11 cellular contexts compared by ENCODE assay signal in the genomic region with DNA sequence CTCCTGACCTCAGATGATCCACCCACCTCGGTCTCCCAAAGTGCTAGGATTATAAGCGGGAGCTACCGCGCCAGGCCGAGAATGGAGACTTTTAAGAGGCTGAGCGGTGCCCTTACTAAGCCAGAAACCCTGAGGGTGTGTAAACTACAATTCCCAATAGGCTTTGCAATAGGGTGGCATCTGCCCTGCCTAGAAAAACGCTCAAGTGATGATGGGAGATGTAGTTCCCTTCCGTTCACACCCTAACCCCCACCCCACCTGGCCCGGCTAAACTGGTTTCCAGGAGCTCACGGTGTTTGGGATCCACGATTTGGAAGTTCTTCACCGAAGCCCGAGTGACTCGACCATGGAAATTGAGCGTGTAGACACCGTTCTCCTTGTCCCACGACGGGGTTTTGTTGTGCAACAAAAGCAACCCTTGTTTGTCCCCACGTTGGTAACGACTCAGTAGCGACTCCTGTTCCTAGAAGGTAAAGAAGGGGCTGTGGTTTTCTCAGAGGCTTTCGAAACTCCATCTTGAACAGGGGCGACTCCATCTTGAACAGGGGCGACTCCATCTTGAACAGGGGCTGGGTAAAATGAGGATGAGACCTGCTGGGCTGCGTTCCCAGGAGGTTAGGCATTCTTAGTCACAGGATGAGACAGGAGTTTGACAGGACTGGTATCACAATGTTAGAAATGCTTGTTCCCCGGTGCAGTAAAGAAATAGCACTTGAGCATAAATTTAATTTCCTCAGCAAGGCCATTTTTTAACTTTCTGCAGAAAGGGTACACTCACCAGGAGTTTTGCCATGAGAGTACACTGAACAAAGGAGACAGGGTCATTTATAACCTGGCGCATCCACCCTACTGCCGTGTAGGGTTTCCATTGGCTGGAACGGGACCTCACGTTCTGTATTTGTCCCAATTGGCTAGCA. TPM values are rescaled to one million over a fixed set of nuclear protein-coding genes. Genes with fewer than 3 reads are reported as not detected.
DNase-seq lines count a peak whose midpoint lies in the region; ATAC-seq and TF ChIP-seq lines count a peak whose summit lies in the region.
"Had no signal": no experiment of that assay in that cellular context is flagged by ENCODE, and none has a peak within 500 bp of the region (broad histone marks: within the 10 kb centered on the region; RNA-seq: fewer than 3 reads in every experiment).

No MANE protein-coding gene starts in this region.

- H3K4me1 ChIP-seq in right atrium auricular region (peaks cover 0 to 35% of the 10 kb centered on the region in 2 donors), upper lobe of left lung (peaks cover 10 to 28% (median 24%) of the 10 kb centered on the region in 4 donors)

- no peak overlapping the region for H3K4me3 ChIP-seq in right atrium auricular region
- H3K4me3 ChIP-seq in upper lobe of left lung, result no peak overlapping the region

- WGBS in upper lobe of left lung, 2 donors, result 86 to 87% methylated on average over 28 to 30 of the region's 30 CpGs

- no peaks in the 10 kb centered on the region for H3K9me3 ChIP-seq in right atrium auricular region
- H3K9me3 ChIP-seq in upper lobe of left lung, result no peaks in the 10 kb centered on the region

- TF ChIP-seq POLR2A in upper lobe of left lung (IDR thresholded peaks at IDR 0.05), result no peak

- DNase-seq in Right ventricle myocardium superior (no peak), Right ventricle myocardium inferior (ENCODE audit: missing footprints) (no peak), SK-MEL-5 (ENCODE audit: low read depth, low spot score) (peak; percentile 31), right atrium auricular region (ENCODE audit: low spot score) (no peak), upper lobe of left lung (no peak), NCI-H146 (lab: John Stamatoyannopoulos, UW) (no peak)
- DNase-seq: COR-L47, NCI-H1092 had no signal

- ATAC-seq in Right ventricle myocardium superior (ENCODE audit: poor library complexity) (peak; percentile 35), Right ventricle myocardium inferior (no peak), upper lobe of left lung (ENCODE audit: low FRiP score in 2 of 2) (peak; percentile 58 to 71), GM18867 (IDR thresholded peaks at IDR 0.05; ENCODE audit: unreplicated experiment) (no peak), HG03108 (IDR thresholded peaks at IDR 0.05; ENCODE audit: unreplicated experiment) (no peak)

- H3K27me3 ChIP-seq in right atrium auricular region (no peaks in the 10 kb centered on the region), upper lobe of left lung (no peaks in the 10 kb centered on the region)

- intact Hi-C loops in Right ventricle myocardium superior (cut with DNase I) (no loop called here), Right ventricle myocardium inferior (cut with DNase I) (no loop called here)

- no peak for TF ChIP-seq CTCF in right atrium auricular region (IDR thresholded peaks at IDR 0.05)
- TF ChIP-seq CTCF in upper lobe of left lung (IDR thresholded peaks at IDR 0.05), result no peak

- H3K27ac ChIP-seq in right atrium auricular region, result peak overlapping the region; percentile 8 to 30
- peak overlapping the region in 2 of 4 donors; percentile 1 to 25 for H3K27ac ChIP-seq in upper lobe of left lung

- in situ Hi-C loops in SK-MEL-5 (cut with HindIII; ENCODE audit: low pct_unique_long_range_greater_than_20kb, low sequenced_read_pairs), result no loop called here

- H3K36me3 ChIP-seq in right atrium auricular region, result peaks cover 18% of the 10 kb centered on the region
- peaks cover 0 to 15% (median 11%) of the 10 kb centered on the region in 4 donors for H3K36me3 ChIP-seq in upper lobe of left lung

- TF ChIP-seq EP300 in upper lobe of left lung (IDR thresholded peaks at IDR 0.05), result no peak

RNA-seq across cellular contexts. Expression of gene PPP1R15A, which starts 9.8 kb away (rescaled TPM):
- total RNA-seq in Right ventricle myocardium superior, result 60.4 TPM
- 64.8 TPM for total RNA-seq in Right ventricle myocardium inferior
- total RNA-seq in SK-MEL-5 (2014; rRNA removed; shearing (Covaris generic)), result 26.3 and 30.2 TPM in 2 replicates
- 43.9 and 54.8 TPM in 2 replicates for polyA plus RNA-seq in SK-MEL-5 (2015; cell fraction: cytosol; rRNA removed)
- 35.8 and 38.4 TPM in 2 replicates for polyA plus RNA-seq in SK-MEL-5 (2015; cell fraction: nucleus; rRNA removed)
- total RNA-seq in right atrium auricular region, result 10 to 100 TPM; 55.0 to 97.6 TPM
- 100 to 1,000 TPM in 5 of 6 donors, 10 to 100 TPM in 1; 96.2 to 194 (median 114) TPM for total RNA-seq in upper lobe of left lung

RNA-seq across cellular contexts. Expression of gene PLEKHA4, which starts 13.6 kb away (rescaled TPM):
- total RNA-seq in Right ventricle myocardium superior (17.7 TPM), Right ventricle myocardium inferior (23.8 TPM), right atrium auricular region (10 to 100 TPM; 22.4 to 25.1 TPM), upper lobe of left lung (10 to 100 TPM in 5 of 6 donors, 1 to 10 TPM in 1; 6.3 to 34.9 (median 21.2) TPM)
- total RNA-seq in SK-MEL-5 (2014; rRNA removed; shearing (Covaris generic)), result 3.0 and 3.1 TPM in 2 replicates
- polyA plus RNA-seq in SK-MEL-5 (2015; cell fraction: cytosol; rRNA removed), result 8.3 and 11.2 TPM in 2 replicates
- 13.6 and 27.1 TPM in 2 replicates for polyA plus RNA-seq in SK-MEL-5 (2015; cell fraction: nucleus; rRNA removed)

RNA-seq across cellular contexts. Expression of gene TULP2, which starts 16.5 kb away (rescaled TPM):
- total RNA-seq in Right ventricle myocardium superior, result not detected
- total RNA-seq in Right ventricle myocardium inferior, result not detected
- total RNA-seq in SK-MEL-5 (2014; rRNA removed; shearing (Covaris generic)), result not detected in 2 replicates
- not detected in 2 replicates for polyA plus RNA-seq in SK-MEL-5 (2015; cell fraction: cytosol; rRNA removed)
- polyA plus RNA-seq in SK-MEL-5 (2015; cell fraction: nucleus; rRNA removed), result not detected in 2 replicates
- not detected for total RNA-seq in right atrium auricular region
- 1 to 10 TPM in 1 of 6 donors, under 1 TPM in 2, not detected in 3; 0.30 to 4.9 (median 0.86) TPM for total RNA-seq in upper lobe of left lung
- total RNA-seq: T-helper 1 cell treated with Interleukin-12 subunit alpha and Interleukin-12 subunit beta and Interleukin-4 antibody, amounts not matched to agents 30 ng/mL and 1 ng/mL, for 36 hours had no signal

RNA-seq across cellular contexts. Expression of gene NUCB1, which starts 18.1 kb away (rescaled TPM):
- total RNA-seq in Right ventricle myocardium superior (237 TPM), Right ventricle myocardium inferior (246 TPM), right atrium auricular region (100 to 1,000 TPM; 347 to 411 TPM), upper lobe of left lung (100 to 1,000 TPM; 278 to 463 (median 341) TPM)
- 164 and 168 TPM in 2 replicates for total RNA-seq in SK-MEL-5 (2014; rRNA removed; shearing (Covaris generic))
- 540 and 639 TPM in 2 replicates for polyA plus RNA-seq in SK-MEL-5 (2015; cell fraction: cytosol; rRNA removed)
- 115 and 146 TPM in 2 replicates for polyA plus RNA-seq in SK-MEL-5 (2015; cell fraction: nucleus; rRNA removed)

RNA-seq across cellular contexts. Expression of gene HSD17B14, which starts 45.7 kb away (rescaled TPM):
- total RNA-seq in Right ventricle myocardium superior (1.9 TPM), Right ventricle myocardium inferior (1.0 TPM), right atrium auricular region (1 to 10 TPM; 3.7 to 6.3 TPM), upper lobe of left lung (10 to 100 TPM; 13.8 to 65.0 (median 28.5) TPM)
- 53.9 and 58.9 TPM in 2 replicates for total RNA-seq in SK-MEL-5 (2014; rRNA removed; shearing (Covaris generic))
- polyA plus RNA-seq in SK-MEL-5 (2015; cell fraction: cytosol; rRNA removed), result 56.0 and 80.0 TPM in 2 replicates
- 39.3 and 49.2 TPM in 2 replicates for polyA plus RNA-seq in SK-MEL-5 (2015; cell fraction: nucleus; rRNA removed)

Comparison
In these comparisons a context has a peak if more than half of its experiments do, and no peak if none do; other contexts are left out.
1. ATAC-seq: peak in Right ventricle myocardium superior (single experiment) and upper lobe of left lung (2 of 2); none in Right ventricle myocardium inferior (single experiment), GM18867 (single experiment) and HG03108 (single experiment).